In the genomic region with DNA sequence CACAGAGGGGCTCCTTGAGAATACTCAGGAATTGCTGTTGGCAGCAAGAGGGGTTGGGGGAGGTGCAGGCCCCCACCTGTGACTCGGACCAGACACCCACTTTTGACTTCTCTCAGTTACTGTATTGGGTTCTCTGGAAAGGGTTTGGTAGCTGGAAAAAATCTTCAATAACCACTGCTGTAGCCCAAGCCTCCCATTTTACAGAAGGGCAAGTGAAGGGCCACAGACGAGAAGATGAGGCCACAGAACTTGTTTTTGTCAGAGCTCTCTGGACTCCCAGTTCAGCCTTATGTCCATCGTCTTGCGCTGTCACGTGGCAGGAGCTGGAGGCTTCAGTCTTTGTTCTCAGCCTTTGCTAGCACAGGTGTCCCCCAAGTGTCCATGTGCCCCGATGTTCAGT, we compare ENCODE assay signal across 19 cellular contexts. TPM values are rescaled to one million over a fixed set of nuclear protein-coding genes. Genes with fewer than 3 reads are reported as not detected.
A peak's percentile ranks its signal among the peaks of the same experiment; 100 is the strongest.
DNase-seq lines count a peak whose midpoint lies in the region; ATAC-seq, FAIRE-seq and TF ChIP-seq lines count a peak whose summit lies in the region.
"Had no signal": no experiment of that assay in that cellular context is flagged by ENCODE, and none has a peak within 500 bp of the region (broad histone marks: within the 10 kb centered on the region; RNA-seq: fewer than 3 reads in every experiment).

No MANE protein-coding gene starts in this region.

- no peaks in the 10 kb centered on the region for H3K36me3 ChIP-seq in breast epithelium
- peaks cover 1% of the 10 kb centered on the region for H3K36me3 ChIP-seq in bronchial epithelial cell (ENCODE audit: control insufficient read depth, insufficient read depth, low read length)
- H3K36me3 ChIP-seq in neural progenitor cell = no peaks in the 10 kb centered on the region

- intact Hi-C loops in MCF 10A (cut with micrococcal nuclease) (no loop called here), breast epithelium (cut with DNase I; ENCODE audit: low total_unique reads) (no loop called here)

- peaks cover 35% of the 10 kb centered on the region for H3K36me3 Mint-ChIP-seq in MCF 10A (ENCODE audit: insufficient read depth, unreplicated experiment)
- peaks cover 2% of the 10 kb centered on the region for H3K36me3 Mint-ChIP-seq in neural progenitor cell

- no peak overlapping the region for H3K9ac ChIP-seq in neural progenitor cell
- H3K9ac ChIP-seq: BLaER1, GM23248 had no signal

- H2AFZ ChIP-seq in neural progenitor cell (replicated peaks) = no peak overlapping the region
- H2AFZ ChIP-seq: GM23248 had no signal

- ATAC-seq in GM18520 (IDR thresholded peaks at IDR 0.05; ENCODE audit: unreplicated experiment) (no peak), GM18517 (IDR thresholded peaks at IDR 0.05; ENCODE audit: unreplicated experiment) (no peak)

- H3K4me3 Mint-ChIP-seq in MCF 10A (ENCODE audit: unreplicated experiment) = no peak overlapping the region
- no peak overlapping the region for H3K4me3 Mint-ChIP-seq in neural progenitor cell
- H3K4me3 Mint-ChIP-seq: CD14-positive monocyte, HFFc6, IgD-negative memory B cell had no signal

- no peaks in the 10 kb centered on the region for H3F3A ChIP-seq in neural progenitor cell (ENCODE audit: low read depth)

- no peak for DNase-seq in MCF 10A (ENCODE audit: unreplicated experiment)
- no peak for DNase-seq in breast epithelium (ENCODE audit: low spot score in 2 of 2)
- no peak for DNase-seq in bronchial epithelial cell (ENCODE audit: low read depth)
- DNase-seq in neural progenitor cell (ENCODE audit: low spot score) = no peak
- DNase-seq in NAMALWA (ENCODE audit: low spot score) = no peak
- DNase-seq: 8988T; CD4-positive, alpha-beta memory T cell; DMS79 treated with DMSO at 0.1 percent for 48 hours; GF-D8; GM23248; HFFc6; KG1 had no signal

- TF ChIP-seq CTCF in MCF 10A (IDR thresholded peaks at IDR 0.05; ENCODE audit: unreplicated experiment) = no peak
- TF ChIP-seq CTCF in breast epithelium (IDR thresholded peaks at IDR 0.05) = no peak
- TF ChIP-seq CTCF in bronchial epithelial cell (IDR thresholded peaks at IDR 0.05; ENCODE audit: insufficient read depth, low read length, severe bottlenecking) = no peak
- TF ChIP-seq CTCF in neural progenitor cell (IDR thresholded peaks at IDR 0.05) = no peak

- H3K4me1 ChIP-seq in breast epithelium = no peaks in the 10 kb centered on the region
- H3K4me1 ChIP-seq in neural progenitor cell = no peaks in the 10 kb centered on the region

- H3K9me3 ChIP-seq in breast epithelium (no peaks in the 10 kb centered on the region), neural progenitor cell (ENCODE audit: low read depth) (peaks cover 3% of the 10 kb centered on the region)
- H3K9me3 ChIP-seq: BLaER1 had no signal

- no peak overlapping the region for H3K4me2 ChIP-seq in neural progenitor cell
- H3K4me2 ChIP-seq: BLaER1 had no signal

- no peaks in the 10 kb centered on the region for H3K79me2 ChIP-seq in neural progenitor cell (ENCODE audit: low read depth)

- no peak for TF ChIP-seq POLR2A in breast epithelium (IDR thresholded peaks at IDR 0.05)

- POLR2A ChIA-PET in MCF 10A (lab: Yijun Ruan, JAX) = no interaction called here

- H3K27ac ChIP-seq in breast epithelium = no peak overlapping the region
- H3K27ac ChIP-seq in neural progenitor cell = no peak overlapping the region
- H3K27ac ChIP-seq: BLaER1, GM23248 had no signal

- CTCF ChIA-PET in MCF 10A (lab: Yijun Ruan, JAX) = no interaction called here

- H3K27me3 Mint-ChIP-seq in MCF 10A (ENCODE audit: insufficient read depth, unreplicated experiment) (no peaks in the 10 kb centered on the region), neural progenitor cell (ENCODE audit: insufficient read depth, low read depth) (peaks cover 4% of the 10 kb centered on the region)
- H3K27me3 Mint-ChIP-seq: CD4-positive, alpha-beta memory T cell; IgD-negative memory B cell had no signal

- no TSS peak for BruUV-seq in MCF 10A (replicated peaks; lab: Mats Ljungman, UMichigan)

- peak; percentile 28 for FAIRE-seq in bronchial epithelial cell (lab: Jason Lieb, UNC)
- FAIRE-seq: H54, HTR-8/SVneo had no signal

- no peaks in the 10 kb centered on the region for H3K9me3 Mint-ChIP-seq in MCF 10A (ENCODE audit: unreplicated experiment)
- H3K9me3 Mint-ChIP-seq in neural progenitor cell = no peaks in the 10 kb centered on the region
- H3K9me3 Mint-ChIP-seq: CD4-positive, alpha-beta memory T cell; HFFc6; IgD-negative memory B cell had no signal

- no peaks in the 10 kb centered on the region for H3K4me1 Mint-ChIP-seq in MCF 10A (ENCODE audit: insufficient read depth, unreplicated experiment)
- H3K4me1 Mint-ChIP-seq in neural progenitor cell = peaks cover 8% of the 10 kb centered on the region

- H4K20me1 ChIP-seq in neural progenitor cell (ENCODE audit: low read depth) = no peaks in the 10 kb centered on the region
- H4K20me1 ChIP-seq: BLaER1 had no signal

- no peak overlapping the region for H3K4me3 ChIP-seq in breast epithelium
- H3K4me3 ChIP-seq in bronchial epithelial cell (ENCODE audit: low read depth, low read length) = no peak overlapping the region
- H3K4me3 ChIP-seq in neural progenitor cell = no peak overlapping the region
- H3K4me3 ChIP-seq: BLaER1, GM23248 had no signal

- H3K27me3 ChIP-seq in breast epithelium = no peaks in the 10 kb centered on the region
- H3K27me3 ChIP-seq in bronchial epithelial cell (ENCODE audit: control insufficient read depth, insufficient read depth, low read length) = no peaks in the 10 kb centered on the region
- H3K27me3 ChIP-seq in neural progenitor cell = no peaks in the 10 kb centered on the region
- H3K27me3 ChIP-seq: BLaER1 had no signal

- H3K27ac Mint-ChIP-seq in MCF 10A (ENCODE audit: low read depth, unreplicated experiment) (peak overlapping the region; percentile 39), neural progenitor cell (peak overlapping the region; percentile 18)
- H3K27ac Mint-ChIP-seq: HFFc6, IgD-negative memory B cell had no signal

RNA-seq across cellular contexts. Expression of a gene that starts 12.7 kb away (rescaled TPM):
- total RNA-seq in MCF 10A (2022) (21.0 and 25.9 TPM in 2 replicates), breast epithelium (10 to 100 TPM; 14.6 to 19.3 (median 18.7) TPM), bronchial epithelial cell (7.9 and 8.2 TPM in 2 replicates), neural progenitor cell (ENCODE audit: low replicate concordance) (11.7 and 14.9 TPM in 2 replicates)

RNA-seq across cellular contexts. Expression of a gene that starts 57.2 kb away (rescaled TPM):
- total RNA-seq in MCF 10A (2022) = not detected in 2 replicates
- 1 to 10 TPM in 1 of 3 donors, under 1 TPM in 1, not detected in 1; 0.66 to 1.0 TPM for total RNA-seq in breast epithelium
- total RNA-seq in bronchial epithelial cell = 0.13 TPM in 1 of 2 replicates, not detected in the other
- not detected in 2 replicates for total RNA-seq in neural progenitor cell (ENCODE audit: low replicate concordance)
- total RNA-seq: GM23248 had no signal
